20 cellular contexts compared by ENCODE assay signal in the genomic region with DNA sequence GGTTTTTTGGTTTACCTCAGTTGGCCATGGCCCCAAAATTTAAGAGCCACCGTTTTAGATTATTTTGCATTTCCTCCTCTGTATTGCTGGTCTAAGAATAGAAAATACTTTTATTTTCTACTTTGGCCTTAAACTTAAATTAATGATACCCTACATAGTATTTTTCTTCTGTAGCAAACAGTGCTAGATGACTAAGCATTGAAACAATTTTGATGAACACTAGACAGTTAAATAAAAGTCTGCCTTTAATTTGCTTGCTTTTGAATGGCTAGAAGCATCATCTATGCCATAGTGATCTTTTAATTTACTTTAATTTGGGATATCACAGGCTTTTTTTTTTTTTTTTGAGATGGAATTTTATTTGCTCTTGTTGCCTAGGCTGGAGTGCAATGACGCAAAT.
"Had no signal": no experiment of that assay in that cellular context is flagged by ENCODE, and none has a peak within 500 bp of the region (broad histone marks: within the 10 kb centered on the region; RNA-seq: fewer than 3 reads in every experiment).

No MANE protein-coding gene starts in this region.

- H3K9me3 Mint-ChIP-seq: activated CD4-positive, alpha-beta T cell treated with anti-CD3 and anti-CD28 coated beads, Interleukin-2, amount 10 ng/mL, durations not matched to agents 24 days and 14 days; activated CD8-positive, alpha-beta T cell treated with anti-CD3 and anti-CD28 coated beads for 36 hours; activated naive CD4-positive, alpha-beta T cell treated with anti-CD3 and anti-CD28 coated beads, Interleukin-2, amount 10 ng/mL, durations not matched to agents 7 days and 5 days; activated T-cell treated with anti-CD3 and anti-CD28 coated beads, Interleukin-2, amount 50 U/mL, for 4 hours; dendritic cell treated with granulocyte-macrophage colony-stimulating factor and Interleukin-4, amounts not matched to agents 40 ng/mL and 50 ng/mL, for 4 days; nephron progenitor cell had no signal

- DNase-seq: activated CD4-positive, CD25-positive, alpha-beta regulatory T cell; activated CD8-positive, alpha-beta T cell treated with anti-CD3 and anti-CD28 coated beads for 36 hours; activated effector memory CD4-positive, alpha-beta T cell treated with Interleukin-2 at 50 U/mL for 16 hours; activated naive CD4-positive, alpha-beta T cell treated with anti-CD3 and anti-CD28 coated beads, Interleukin-2, amount 10 ng/mL, durations not matched to agents 7 days and 5 days; activated T-cell treated with anti-CD3 and anti-CD28 coated beads, Interleukin-2, amount 50 U/mL, for 4 hours; effector memory CD4-positive, alpha-beta T cell; esophagus squamous epithelium; gastrocnemius medialis; heart right ventricle; kidney glomerular epithelial cell; left ventricle myocardium inferior; mammary epithelial cell; nephron progenitor cell; occipital lobe; retina; stimulated activated naive CD8-positive, alpha-beta T cell treated with anti-CD3 and anti-CD28 coated beads, Interleukin-15, Interleukin-2, amounts not matched to agents 100 U/mL and 50 U/mL, for 24 hours; substantia nigra; tibial artery had no signal

- H3K27ac Mint-ChIP-seq: activated CD4-positive, alpha-beta T cell treated with anti-CD3 and anti-CD28 coated beads, Interleukin-2, amount 10 ng/mL, durations not matched to agents 24 days and 14 days; activated CD8-positive, alpha-beta T cell treated with anti-CD3 and anti-CD28 coated beads for 36 hours; activated naive CD4-positive, alpha-beta T cell treated with anti-CD3 and anti-CD28 coated beads, Interleukin-2, amount 10 ng/mL, durations not matched to agents 7 days and 5 days; dendritic cell treated with granulocyte-macrophage colony-stimulating factor and Interleukin-4, amounts not matched to agents 40 ng/mL and 50 ng/mL, for 4 days; nephron progenitor cell had no signal

- H3K36me3 ChIP-seq: gastrocnemius medialis, left ventricle myocardium inferior, tibial artery had no signal

- H3K4me1 ChIP-seq: esophagus squamous epithelium, gastrocnemius medialis, tibial artery had no signal

- H3K4me3 ChIP-seq: esophagus squamous epithelium, gastrocnemius medialis, heart right ventricle, left ventricle myocardium inferior, tibial artery had no signal

- ATAC-seq: activated CD8-positive, alpha-beta T cell treated with anti-CD3 and anti-CD28 coated beads for 36 hours; activated T-cell treated with anti-CD3 and anti-CD28 coated beads, Interleukin-2, amount 50 U/mL, for 4 hours; gastrocnemius medialis; heart right ventricle; stimulated activated naive CD8-positive, alpha-beta T cell treated with anti-CD3 and anti-CD28 coated beads, Interleukin-15, Interleukin-2, amounts not matched to agents 100 U/mL and 50 U/mL, for 24 hours had no signal

- H3K27ac ChIP-seq: esophagus squamous epithelium, gastrocnemius medialis, heart right ventricle, left ventricle myocardium inferior, tibial artery had no signal

- H3K9me3 ChIP-seq: esophagus squamous epithelium, gastrocnemius medialis, heart right ventricle, left ventricle myocardium inferior, tibial artery had no signal

- H3K4me1 Mint-ChIP-seq: activated naive CD4-positive, alpha-beta T cell treated with anti-CD3 and anti-CD28 coated beads, Interleukin-2, amount 10 ng/mL, durations not matched to agents 7 days and 5 days had no signal

- H3K27me3 Mint-ChIP-seq: activated CD4-positive, alpha-beta T cell treated with anti-CD3 and anti-CD28 coated beads, Interleukin-2, amount 10 ng/mL, durations not matched to agents 24 days and 14 days; activated CD8-positive, alpha-beta T cell treated with anti-CD3 and anti-CD28 coated beads for 36 hours; activated naive CD4-positive, alpha-beta T cell treated with anti-CD3 and anti-CD28 coated beads, Interleukin-2, amount 10 ng/mL, durations not matched to agents 7 days and 5 days; dendritic cell treated with granulocyte-macrophage colony-stimulating factor and Interleukin-4, amounts not matched to agents 40 ng/mL and 50 ng/mL, for 4 days had no signal

- H3K27me3 ChIP-seq: esophagus squamous epithelium, gastrocnemius medialis, heart right ventricle, tibial artery had no signal

- H3K4me3 Mint-ChIP-seq: activated CD4-positive, alpha-beta T cell treated with anti-CD3 and anti-CD28 coated beads, Interleukin-2, amount 10 ng/mL, durations not matched to agents 24 days and 14 days; activated CD8-positive, alpha-beta T cell treated with anti-CD3 and anti-CD28 coated beads for 36 hours; activated naive CD4-positive, alpha-beta T cell treated with anti-CD3 and anti-CD28 coated beads, Interleukin-2, amount 10 ng/mL, durations not matched to agents 7 days and 5 days; activated T-cell treated with anti-CD3 and anti-CD28 coated beads, Interleukin-2, amount 50 U/mL, for 4 hours; dendritic cell treated with granulocyte-macrophage colony-stimulating factor and Interleukin-4, amounts not matched to agents 40 ng/mL and 50 ng/mL, for 4 days; nephron progenitor cell had no signal
